19 cellular contexts compared by ENCODE assay signal in the genomic region with DNA sequence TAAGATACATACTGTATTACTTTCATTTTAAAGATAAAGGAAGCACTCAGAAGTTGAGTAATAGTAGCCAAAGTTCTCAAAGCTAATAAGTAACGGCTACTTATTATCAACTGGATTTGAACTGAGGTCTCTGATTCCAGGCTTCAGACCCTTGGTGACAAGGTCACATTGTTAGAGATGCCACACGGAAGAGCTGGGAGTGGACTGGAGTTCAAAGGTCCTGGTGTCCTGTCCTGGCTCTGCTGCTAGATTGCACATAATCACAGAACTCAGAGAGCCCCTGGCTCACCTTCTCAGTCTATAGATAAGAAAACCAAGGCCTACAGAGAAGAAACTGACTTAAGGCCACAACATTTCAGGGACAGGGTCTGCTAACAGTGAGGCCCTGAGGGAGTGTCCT.
DNase-seq lines count a peak whose midpoint lies in the region; ATAC-seq, FAIRE-seq and TF ChIP-seq lines count a peak whose summit lies in the region.
"Had no signal": no experiment of that assay in that cellular context is flagged by ENCODE, and none has a peak within 500 bp of the region (broad histone marks: within the 10 kb centered on the region; RNA-seq: fewer than 3 reads in every experiment).

No MANE protein-coding gene starts in this region.

- no peaks in the 10 kb centered on the region for H4K20me1 ChIP-seq in mammary epithelial cell (ENCODE audit: insufficient read depth, low read length)
- H4K20me1 ChIP-seq: BLaER1 had no signal

- H3K4me3 Mint-ChIP-seq in MCF 10A (ENCODE audit: unreplicated experiment), result no peak overlapping the region
- no peak overlapping the region for H3K4me3 Mint-ChIP-seq in progenitor cell of endocrine pancreas (ENCODE audit: low read depth)
- H3K4me3 Mint-ChIP-seq: CD8-positive, alpha-beta memory T cell had no signal

- H3K9me3 ChIP-seq in breast epithelium, result no peaks in the 10 kb centered on the region
- no peaks in the 10 kb centered on the region for H3K9me3 ChIP-seq in mammary epithelial cell (replicated peaks; ENCODE audit: insufficient read depth, low read length)
- no peaks in the 10 kb centered on the region for H3K9me3 ChIP-seq in mucosa of descending colon
- no peaks in the 10 kb centered on the region for H3K9me3 ChIP-seq in MG63
- H3K9me3 ChIP-seq: BLaER1, Caco-2 had no signal

- H3K4me3 ChIP-seq in breast epithelium (no peak overlapping the region), mammary epithelial cell (replicated peaks in 1 of 3; ENCODE audit: insufficient read depth in 1 of 3, low read depth in 2 of 3, low read length in 3 of 3) (no peak overlapping the region), mucosa of descending colon (no peak overlapping the region), MG63 (no peak overlapping the region)
- H3K4me3 ChIP-seq: BLaER1, GM23248 had no signal

- no peak for TF ChIP-seq POLR2A in breast epithelium (IDR thresholded peaks at IDR 0.05)

- POLR2A ChIA-PET in MCF 10A (lab: Yijun Ruan, JAX), result interaction anchor here (1.1 kb wide), 1 partner anchor 10 kb away, joined by 3 read pairs; no protein-coding TSS in a partner anchor

- H3K27me3 Mint-ChIP-seq in MCF 10A (ENCODE audit: insufficient read depth, unreplicated experiment) (peaks cover 7% of the 10 kb centered on the region), progenitor cell of endocrine pancreas (peaks cover 7% of the 10 kb centered on the region)

- H3K36me3 Mint-ChIP-seq in MCF 10A (ENCODE audit: insufficient read depth, unreplicated experiment), result no peaks in the 10 kb centered on the region
- H3K36me3 Mint-ChIP-seq in progenitor cell of endocrine pancreas (ENCODE audit: insufficient read depth), result no peaks in the 10 kb centered on the region
- H3K36me3 Mint-ChIP-seq: CD8-positive, alpha-beta memory T cell had no signal

- WGBS in mammary epithelial cell (ENCODE audit: low coverage, missing lambda C conversion rate), result 94% methylated on average over 2 of the region's 2 CpGs

- H3K27ac ChIP-seq in breast epithelium, result peak overlapping the region; percentile 68 to 78
- H3K27ac ChIP-seq in mammary epithelial cell (ENCODE audit: insufficient read depth, low read depth, low read length), result peak overlapping the region; percentile 50
- H3K27ac ChIP-seq: BLaER1, GM23248 had no signal

- H3K4me1 ChIP-seq in breast epithelium (no peaks in the 10 kb centered on the region), mammary epithelial cell (ENCODE audit: insufficient read depth, low read length) (peaks cover 41% of the 10 kb centered on the region), mucosa of descending colon (ENCODE audit: low read depth) (peaks cover 11% of the 10 kb centered on the region)

- peak overlapping the region; percentile 76 for H3K4me2 ChIP-seq in mammary epithelial cell (ENCODE audit: insufficient read depth, low read depth, low read length)
- H3K4me2 ChIP-seq: BLaER1 had no signal

- H3K9me3 Mint-ChIP-seq in MCF 10A (ENCODE audit: unreplicated experiment) (no peaks in the 10 kb centered on the region), progenitor cell of endocrine pancreas (ENCODE audit: low read depth) (no peaks in the 10 kb centered on the region)
- H3K9me3 Mint-ChIP-seq: CD8-positive, alpha-beta memory T cell had no signal

- no peak overlapping the region for H2AFZ ChIP-seq in mammary epithelial cell (ENCODE audit: low read depth, low read length)
- H2AFZ ChIP-seq: GM23248 had no signal

- H3K27ac Mint-ChIP-seq in MCF 10A (ENCODE audit: low read depth, unreplicated experiment) (no peak overlapping the region), progenitor cell of endocrine pancreas (no peak overlapping the region)
- H3K27ac Mint-ChIP-seq: CD8-positive, alpha-beta memory T cell had no signal

- CTCF ChIA-PET in MCF 10A (lab: Yijun Ruan, JAX), result interaction anchor here (0.9 kb wide), 1 partner anchor 10 kb away, joined by 3 read pairs; no protein-coding TSS in a partner anchor
- CTCF ChIA-PET in mammary epithelial cell (lab: Charles Lee; ENCODE audit: low non-redundant PET), result no interaction called here

- H3K36me3 ChIP-seq in breast epithelium (no peaks in the 10 kb centered on the region), mammary epithelial cell (ENCODE audit: insufficient read depth, low read length) (peaks cover 7% of the 10 kb centered on the region), mucosa of descending colon (ENCODE audit: low read depth) (no peaks in the 10 kb centered on the region), MG63 (no peaks in the 10 kb centered on the region)

- ATAC-seq in left lobe of liver (peak; percentile 82), mucosa of descending colon (peak; percentile 25)

- no peak for FAIRE-seq in GM19239 (lab: Jason Lieb, UNC)
- FAIRE-seq: GM12892, H54, HTR-8/SVneo had no signal

- intact Hi-C loops in breast epithelium (cut with DNase I; ENCODE audit: low total_unique reads) (no loop called here), MCF 10A (cut with micrococcal nuclease) (no loop called here), mammary epithelial cell (cut with micrococcal nuclease) (no loop called here), mucosa of descending colon (cut with DNase I, micrococcal nuclease) (no loop called here)

- TF ChIP-seq CTCF in breast epithelium (IDR thresholded peaks at IDR 0.05) (no peak), MCF 10A (IDR thresholded peaks at IDR 0.05; ENCODE audit: unreplicated experiment) (no peak), mammary epithelial cell (conservative IDR thresholded peaks at IDR 0.05 in 1 of 2, IDR thresholded peaks at IDR 0.05 in 1 of 2; ENCODE audit: extremely low read depth in 1 of 2, insufficient read depth in 1 of 2, low read depth in 1 of 2, low read length in 2 of 2) (no peak), mucosa of descending colon (IDR thresholded peaks at IDR 0.05) (no peak), progenitor cell of endocrine pancreas (IDR thresholded peaks at IDR 0.05; ENCODE audit: unreplicated experiment) (no peak)

- in situ Hi-C loops in mammary epithelial cell (cut with MboI; ENCODE audit: low sequenced_read_pairs in 2 of 2), result no loop called here

- H3K4me1 Mint-ChIP-seq in MCF 10A (ENCODE audit: insufficient read depth, unreplicated experiment) (peaks cover 16% of the 10 kb centered on the region), progenitor cell of endocrine pancreas (ENCODE audit: low read depth) (no peaks in the 10 kb centered on the region)
- H3K4me1 Mint-ChIP-seq: CD8-positive, alpha-beta memory T cell had no signal

- peaks cover 82% of the 10 kb centered on the region for H3K79me2 ChIP-seq in mammary epithelial cell (ENCODE audit: insufficient read depth, low read length)

- dilution Hi-C loops in mammary epithelial cell (cut with HindIII; ENCODE audit: low sequenced_read_pairs), result no loop called here

- H3K27me3 ChIP-seq in breast epithelium (no peaks in the 10 kb centered on the region), mammary epithelial cell (ENCODE audit: insufficient read depth, low read length) (no peaks in the 10 kb centered on the region), MG63 (no peaks in the 10 kb centered on the region)
- H3K27me3 ChIP-seq: BLaER1 had no signal

- no TSS peak for BruUV-seq in MCF 10A (replicated peaks; lab: Mats Ljungman, UMichigan)
- BruUV-seq in mammary epithelial cell (replicated peaks; lab: Mats Ljungman, UMichigan), result no TSS peak

- DNase-seq in breast epithelium (ENCODE audit: low spot score in 2 of 2), result no peak
- no peak for DNase-seq in MCF 10A (ENCODE audit: unreplicated experiment)
- DNase-seq in mammary epithelial cell, result no peak
- DNase-seq in left lobe of liver (ENCODE audit: low spot score), result no peak
- DNase-seq in mucosa of descending colon, result no peak
- DNase-seq in GM19239 (ENCODE audit: insufficient read length, low spot score), result no peak
- DNase-seq in MG63, result no peak
- no peak for DNase-seq in progenitor cell of endocrine pancreas (ENCODE audit: low spot score, unreplicated experiment)
- DNase-seq: 8988T; AML-193; Caco-2; CD8-positive, alpha-beta memory T cell; DND-41; GDM1; GM23248 had no signal

- no peak overlapping the region for H3K9ac ChIP-seq in mammary epithelial cell (ENCODE audit: insufficient read depth, low read length)
- H3K9ac ChIP-seq: BLaER1, GM23248 had no signal
